ENCODE assay signal across 1 cellular context in genomic region chr6:143934867-143935266, GRCh38.
TF ChIP-seq lines count a peak whose summit lies in the region.

No MANE protein-coding gene starts in this region.

TF ChIP-seq in H1, 55 proteins besides CTCF, POLR2A, EP300 and RAD21 (continued from another document):
- TF ChIP-seq ATF2 (IDR thresholded peaks at IDR 0.05; ENCODE audit: low read length) = no peak
- no peak for TF ChIP-seq USF2 (IDR thresholded peaks at IDR 0.05; ENCODE audit: low read length)
- TF ChIP-seq KDM5A (IDR thresholded peaks at IDR 0.05; ENCODE audit: low read length) = no peak
- TF ChIP-seq POLR2AphosphoS5 (IDR thresholded peaks at IDR 0.05; ENCODE audit: low read depth, low read length) = no peak
- TF ChIP-seq CHD1 (IDR thresholded peaks at IDR 0.05; ENCODE audit: low read depth, low read length) = no peak
- no peak for TF ChIP-seq TAF1 (IDR thresholded peaks at IDR 0.05; ENCODE audit: low read depth, low read length)
- no peak for TF ChIP-seq GTF2F1 (IDR thresholded peaks at IDR 0.05; ENCODE audit: borderline replicate concordance, low read depth, low read length)
- TF ChIP-seq ATF3 (IDR thresholded peaks at IDR 0.05; ENCODE audit: insufficient read depth, low read depth, low read length) = no peak
- TF ChIP-seq BRCA1 (IDR thresholded peaks at IDR 0.05; ENCODE audit: low read depth, low read length) = no peak
TF ChIP-seq in H1: peak in this region for 0.
